1 cellular context compared by ENCODE assay signal in genomic region chr6:17394192-17394611, GRCh38.
TF ChIP-seq lines count a peak whose summit lies in the region.

No MANE protein-coding gene starts in this region.

TF ChIP-seq in HEK293, 187 proteins besides CTCF, POLR2A, EP300 and RAD21 (continued from another document):
- TF ChIP-seq HIC1 (tag by site-specific recombination; IDR thresholded peaks at IDR 0.05) (no peak), ZNF600 (tag by site-specific recombination; IDR thresholded peaks at IDR 0.05) (peak; percentile 42; the same call in 1 of the 2 replicates), ZNF585B (tag by site-specific recombination; IDR thresholded peaks at IDR 0.05) (no peak), ZNF169 (tag by site-specific recombination; IDR thresholded peaks at IDR 0.05) (no peak), SCRT1 (tag by site-specific recombination; IDR thresholded peaks at IDR 0.05; ENCODE audit: borderline replicate concordance) (no peak), TSHZ1 (tag by site-specific recombination; IDR thresholded peaks at IDR 0.05; ENCODE audit: borderline replicate concordance) (no peak), ZNF560 (tag by site-specific recombination; IDR thresholded peaks at IDR 0.05; ENCODE audit: borderline replicate concordance) (no peak), ZNF335 (tag by site-specific recombination; conservative IDR thresholded peaks at IDR 0.05) (peak; percentile 69), ZNF776 (tag by site-specific recombination; IDR thresholded peaks at IDR 0.05; ENCODE audit: borderline replicate concordance) (no peak), ZEB2 (tag by site-specific recombination; IDR thresholded peaks at IDR 0.05) (peak; percentile 37; the same call in 1 of the 2 replicates), REST (tag by site-specific recombination; IDR thresholded peaks at IDR 0.05) (no peak; the same call in 1 of the 2 replicates), ZNF16 (tag by site-specific recombination; IDR thresholded peaks at IDR 0.05; ENCODE audit: low read depth) (no peak), ZNF366 (tag by site-specific recombination; conservative IDR thresholded peaks at IDR 0.05) (no peak), ZSCAN4 (tag by site-specific recombination; IDR thresholded peaks at IDR 0.05) (no peak)
